ENCODE assay signal across 23 cellular contexts in genomic region chr3:8817486-8817885, GRCh38.
"Had no signal": no experiment of that assay in that cellular context is flagged by ENCODE, and none has a peak within 500 bp of the region (broad histone marks: within the 10 kb centered on the region; RNA-seq: fewer than 3 reads in every experiment).

No MANE protein-coding gene starts in this region.

- H3K27me3 ChIP-seq: Peyer's patch, SJCRH30 had no signal

- DNase-seq: activated B cell treated with CpG ODN at 0.5 μM for 24 hours; activated CD4-positive, alpha-beta T cell treated with anti-CD3 and anti-CD28 coated beads for 1 hour; activated CD4-positive, alpha-beta T cell treated with anti-CD3 and anti-CD28 coated beads, Interleukin-2, amount 10 ng/mL, durations not matched to agents 24 days and 14 days; activated CD4-positive, alpha-beta T cell treated with anti-CD3 and anti-CD28 coated beads, Interleukin-2, amount 50 U/mL, for 48 hours; activated CD8-positive, alpha-beta memory T cell treated with anti-CD3 and anti-CD28 coated beads, Interleukin-2, amount 10 ng/mL, durations not matched to agents 7 days and 5 days; activated effector memory CD4-positive, alpha-beta T cell treated with anti-CD3 and anti-CD28 coated beads, Interleukin-2, amount 50 U/mL, for 16 hours; activated naive CD4-positive, alpha-beta T cell treated with anti-CD3 and anti-CD28 coated beads for 36 hours; activated naive CD8-positive, alpha-beta T cell treated with anti-CD3 and anti-CD28 coated beads for 36 hours; activated T-cell treated with anti-CD3 and anti-CD28 coated beads, Interleukin-2, amount 50 U/mL, for 4 hours; anterior cingulate cortex; NCI-H1092; NCI-H1417; NCI-H1930; NCI-H2171; NCI-H345; NCI-H510A; NCI-H69; NK-92 treated with Interleukin-12 subunit alpha and Interleukin-12 subunit beta, amount 100 ng/mL, for 24 hours; Peyer's patch; Right ventricle myocardium superior; SJCRH30 had no signal

- H3K9me3 ChIP-seq: Peyer's patch had no signal

- H3K4me2 ChIP-seq: KMS-11 had no signal

- H3K9ac ChIP-seq: KMS-11 had no signal

- H3K27ac ChIP-seq: KMS-11, Peyer's patch, RWPE1, SJCRH30 had no signal

- H3K36me3 ChIP-seq: Peyer's patch had no signal

- H3K4me3 ChIP-seq: Peyer's patch, SJCRH30 had no signal

- H3K4me1 ChIP-seq: Peyer's patch, SJCRH30 had no signal
